ENCODE assay signal across 9 cellular contexts in the genomic region with DNA sequence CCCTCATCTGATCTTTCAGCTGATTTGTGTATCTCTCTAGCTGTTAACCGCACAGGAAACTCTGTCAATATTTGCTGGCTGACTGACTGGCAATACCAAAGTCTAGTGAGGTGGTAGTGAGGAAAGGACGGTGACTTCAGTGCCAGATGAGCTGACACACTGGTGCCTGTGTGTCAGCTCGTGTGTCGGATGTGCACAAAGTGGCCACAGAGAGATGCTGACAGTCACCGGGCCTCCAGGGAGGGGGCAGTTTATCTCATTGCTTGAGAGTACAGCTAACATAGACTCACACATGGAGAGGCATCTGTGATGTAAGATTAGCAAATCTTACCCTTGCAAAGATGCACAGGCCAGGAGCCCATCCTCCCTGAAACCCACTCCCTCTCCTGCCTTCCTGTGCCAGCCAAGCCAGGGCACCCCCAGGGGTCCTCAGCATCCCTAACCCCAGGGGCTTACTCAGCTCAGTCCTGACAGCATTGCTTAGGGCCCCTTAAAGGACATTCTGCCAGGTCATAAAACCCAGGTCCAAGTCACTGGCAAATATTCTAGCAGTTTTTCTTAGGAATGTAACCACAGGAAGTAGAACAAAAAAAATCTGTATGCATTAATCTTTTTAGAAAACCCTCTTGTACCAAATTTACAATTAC.
DNase-seq lines count a peak whose midpoint lies in the region; ATAC-seq and TF ChIP-seq lines count a peak whose summit lies in the region.
"Had no signal": no experiment of that assay in that cellular context is flagged by ENCODE, and none has a peak within 500 bp of the region (broad histone marks: within the 10 kb centered on the region; RNA-seq: fewer than 3 reads in every experiment).

No MANE protein-coding gene starts in this region.

- 65 to 81% (median 77%) methylated on average over 4 to 5 of the region's 5 CpGs for WGBS in spleen, 5 donors

- no peaks in the 10 kb centered on the region for H3K9me3 ChIP-seq in spleen
- H3K9me3 ChIP-seq: ovary had no signal

- no peak for TF ChIP-seq POLR2A in spleen (IDR thresholded peaks at IDR 0.05)

- DNase-seq in activated CD8-positive, alpha-beta memory T cell treated with anti-CD3 and anti-CD28 coated beads, Interleukin-2, amount 50 U/mL, for 1 hour (ENCODE audit: extremely low read depth) = peak; percentile 19
- no peak for DNase-seq in activated CD8-positive, alpha-beta memory T cell treated with anti-CD3 and anti-CD28 coated beads, Interleukin-2, amount 50 U/mL, for 48 hours
- peak; percentile 16 for DNase-seq in T-helper 22 cell (ENCODE audit: low read depth)
- peak; percentile 51 for DNase-seq in central memory CD4-positive, alpha-beta T cell
- peak; percentile 58 for DNase-seq in spleen
- DNase-seq in putamen (ENCODE audit: low spot score) = no peak
- DNase-seq in GM19240 (ENCODE audit: insufficient read length, low spot score) = no peak
- no peak for DNase-seq in left lobe of liver (ENCODE audit: low spot score)
- DNase-seq: ovary had no signal

- peaks cover 0 to 22% (median 0%) of the 10 kb centered on the region in 7 donors for H3K27me3 ChIP-seq in spleen (replicated peaks in 1 of 7)
- H3K27me3 ChIP-seq: ovary had no signal

- peak overlapping the region in 1 of 8 donors; percentile 39 for H3K27ac ChIP-seq in spleen
- H3K27ac ChIP-seq: ovary had no signal

- intact Hi-C loops in spleen (cut with DNase I; ENCODE audit: low total_unique reads) = no loop called here

- ATAC-seq in left lobe of liver = no peak

- H3K4me1 ChIP-seq in spleen = peaks cover 0 to 5% (median 0%) of the 10 kb centered on the region in 6 donors

- no peak overlapping the region for H3K4me3 ChIP-seq in spleen
- H3K4me3 ChIP-seq: ovary had no signal

- no peaks in the 10 kb centered on the region for H3K36me3 ChIP-seq in spleen
- H3K36me3 ChIP-seq: ovary had no signal

- TF ChIP-seq CTCF in spleen (IDR thresholded peaks at IDR 0.05 in 8 of 11, conservative IDR thresholded peaks at IDR 0.05 in 3 of 11) = no peak

Comparison
In these comparisons a context has a peak if more than half of its experiments do, and no peak if none do; other contexts are left out.
1. DNase-seq: peak in activated CD8-positive, alpha-beta memory T cell treated with anti-CD3 and anti-CD28 coated beads, Interleukin-2, amount 50 U/mL, for 1 hour (single experiment), T-helper 22 cell (single experiment), central memory CD4-positive, alpha-beta T cell (single experiment) and spleen (single experiment); none in activated CD8-positive, alpha-beta memory T cell treated with anti-CD3 and anti-CD28 coated beads, Interleukin-2, amount 50 U/mL, for 48 hours (single experiment), putamen (single experiment), GM19240 (single experiment) and left lobe of liver (single experiment).